ENCODE assay signal across 15 cellular contexts in genomic region chr10:60908896-60909295, GRCh38. TPM values are rescaled to one million over a fixed set of nuclear protein-coding genes. Genes with fewer than 3 reads are reported as not detected.
DNase-seq lines count a peak whose midpoint lies in the region; ATAC-seq and TF ChIP-seq lines count a peak whose summit lies in the region.
"Had no signal": no experiment of that assay in that cellular context is flagged by ENCODE, and none has a peak within 500 bp of the region (broad histone marks: within the 10 kb centered on the region; RNA-seq: fewer than 3 reads in every experiment).

No MANE protein-coding gene starts in this region.

- TF ChIP-seq EP300 in sigmoid colon (IDR thresholded peaks at IDR 0.05): no peak

- H3K36me3 ChIP-seq in lung (ENCODE audit: control insufficient read depth in 2 of 2, insufficient read depth in 2 of 2, low read length in 2 of 2) (peaks cover 0 to 3% of the 10 kb centered on the region in 2 donors), sigmoid colon (no peaks in the 10 kb centered on the region), brain microvascular endothelial cell (replicated peaks) (peaks cover 4% of the 10 kb centered on the region)

- no peak for ATAC-seq in right cardiac atrium
- ATAC-seq in Right ventricle myocardium superior (ENCODE audit: poor library complexity): no peak
- no peak for ATAC-seq in lung (ENCODE audit: insufficient read depth, low FRiP score)
- ATAC-seq in GM18858 (IDR thresholded peaks at IDR 0.05; ENCODE audit: unreplicated experiment): no peak
- ATAC-seq: A549 had no signal

- in situ Hi-C loops in brain microvascular endothelial cell (cut with HindIII; ENCODE audit: low pct_ligation_motif_present, low sequenced_read_pairs): no loop called here

- no peaks in the 10 kb centered on the region for H3K9me3 ChIP-seq in right cardiac atrium (ENCODE audit: control insufficient read depth, low read length)
- H3K9me3 ChIP-seq in lung (ENCODE audit: control insufficient read depth in 2 of 2, insufficient read depth in 1 of 2, low read length in 1 of 2): no peaks in the 10 kb centered on the region
- H3K9me3 ChIP-seq in sigmoid colon: no peaks in the 10 kb centered on the region

- TF ChIP-seq POLR2A in sigmoid colon (IDR thresholded peaks at IDR 0.05): no peak

- H3K27me3 ChIP-seq in right cardiac atrium (ENCODE audit: control insufficient read depth, insufficient read depth) (no peaks in the 10 kb centered on the region), lung (ENCODE audit: control insufficient read depth, insufficient read depth) (no peaks in the 10 kb centered on the region), sigmoid colon (no peaks in the 10 kb centered on the region), brain microvascular endothelial cell (replicated peaks) (no peaks in the 10 kb centered on the region)

- no peak for TF ChIP-seq CTCF in lung (IDR thresholded peaks at IDR 0.05; ENCODE audit: control extremely low read depth, extremely low read depth)
- TF ChIP-seq CTCF in sigmoid colon (IDR thresholded peaks at IDR 0.05): no peak
- TF ChIP-seq CTCF in brain microvascular endothelial cell (IDR thresholded peaks at IDR 0.05; ENCODE audit: low read depth, low read length, missing control alignments): no peak

- intact Hi-C loops in right cardiac atrium (cut with DNase I) (no loop called here), Right ventricle myocardium superior (cut with DNase I) (no loop called here), sigmoid colon (cut with DNase I) (no loop called here)

- 73% methylated on average over 6 of the region's 6 CpGs for WGBS in right cardiac atrium
- 79 to 90% methylated on average over 6 of the region's 6 CpGs for WGBS in lung, 2 donors
- WGBS in sigmoid colon, 2 donors: 90 to 92% methylated on average over 6 of the region's 6 CpGs

- DNase-seq in right cardiac atrium (peak in 1 of 3 donors; percentile 30), Right ventricle myocardium superior (no peak), lung (ENCODE audit: low spot score) (no peak), sigmoid colon (no peak), NCI-H128 (lab: John Stamatoyannopoulos, UW; ENCODE audit: unreplicated experiment) (no peak), iPS-NIHi7 (ENCODE audit: extremely low spot score) (no peak), brain microvascular endothelial cell (no peak)
- DNase-seq: GM23248, MV-4-11, NCI-H1436, NCI-H2029 treated with DMSO at 0.1 percent for 48 hours, NCI-H510A, NCI-H82 had no signal

- peaks cover 9% of the 10 kb centered on the region for H3K4me1 ChIP-seq in right cardiac atrium (ENCODE audit: control insufficient read depth, insufficient read depth, low read length)
- H3K4me1 ChIP-seq in lung (ENCODE audit: control insufficient read depth in 2 of 2, insufficient read depth in 2 of 2, low read length in 2 of 2): peaks cover 10 to 16% of the 10 kb centered on the region in 2 donors
- H3K4me1 ChIP-seq in sigmoid colon: peaks cover 0 to 70% (median 50%) of the 10 kb centered on the region in 4 donors
- H3K4me1 ChIP-seq: A549 had no signal

- no peak overlapping the region for H3K4me3 ChIP-seq in right cardiac atrium (ENCODE audit: low read length)
- no peak overlapping the region for H3K4me3 ChIP-seq in lung
- no peak overlapping the region for H3K4me3 ChIP-seq in sigmoid colon
- H3K4me3 ChIP-seq in brain microvascular endothelial cell (ENCODE audit: low read depth, low read length): no peak overlapping the region
- H3K4me3 ChIP-seq: A549, GM23248 had no signal

- H3K27ac ChIP-seq in right cardiac atrium (ENCODE audit: low read length): peak overlapping the region; percentile 57
- H3K27ac ChIP-seq in lung (ENCODE audit: low read depth in 1 of 2, low read length in 1 of 2): peak overlapping the region; percentile 33 to 60
- H3K27ac ChIP-seq in sigmoid colon: peak overlapping the region; percentile 64 to 70 (median 67)
- no peak overlapping the region for H3K27ac ChIP-seq in brain microvascular endothelial cell
- H3K27ac ChIP-seq: A549, GM23248 had no signal

RNA-seq across cellular contexts. Expression of gene RHOBTB1, which starts 35.1 kb away (rescaled TPM):
- total RNA-seq in right cardiac atrium (10 to 100 TPM in 2 of 4 donors, 1 to 10 TPM in 2; 9.3 to 13.8 (median 11.0) TPM), Right ventricle myocardium superior (13.0 TPM), lung (10 to 100 TPM; 10.9 to 27.2 TPM), sigmoid colon (10 to 100 TPM in 3 of 4 donors, 1 to 10 TPM in 1; 8.6 to 25.5 (median 14.3) TPM)
- polyA plus RNA-seq in right cardiac atrium (5.8 TPM), lung (1 to 10 TPM; 4.8 to 5.1 TPM), sigmoid colon (1 to 10 TPM; 3.3 to 6.0 (median 4.9) TPM)
